In the genomic region with DNA sequence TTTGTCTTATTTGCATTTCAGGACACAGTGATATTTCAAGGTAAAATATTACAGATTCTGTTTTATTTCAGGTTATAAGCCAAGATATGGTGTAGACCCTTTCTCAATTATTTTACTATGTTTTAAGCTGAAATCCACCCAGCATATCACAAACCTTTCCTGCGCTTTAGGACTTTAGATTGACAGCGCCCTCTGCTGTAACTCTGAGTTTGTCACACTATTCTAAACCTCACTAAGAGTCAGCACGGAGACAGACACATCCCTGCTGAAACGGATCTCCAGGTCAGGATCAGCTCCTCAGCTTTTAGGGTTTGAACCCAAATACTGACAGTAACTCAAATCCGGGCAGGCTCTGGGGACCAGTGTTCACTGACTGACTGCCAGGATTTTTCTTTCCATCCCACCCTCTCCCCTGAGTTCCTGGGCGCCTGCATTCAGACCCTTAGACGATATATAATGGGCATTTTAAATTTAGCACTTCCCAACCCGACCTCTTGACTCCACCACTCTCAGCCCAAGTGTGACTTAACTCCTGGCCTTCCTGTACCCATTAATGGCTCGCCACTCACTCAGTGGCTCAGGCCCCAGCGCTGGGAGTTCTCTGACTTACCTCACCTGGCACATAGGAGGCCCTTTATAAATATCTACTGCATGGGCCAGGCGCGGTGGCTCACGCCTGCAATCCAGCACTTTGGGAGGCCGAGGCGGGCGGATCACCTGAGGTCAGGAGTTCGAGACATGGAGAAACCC, we compare ENCODE assay signal across 8 cellular contexts. TPM values are rescaled to one million over a fixed set of nuclear protein-coding genes. Genes with fewer than 3 reads are reported as not detected.
DNase-seq lines count a peak whose midpoint lies in the region; ATAC-seq and TF ChIP-seq lines count a peak whose summit lies in the region.

No MANE protein-coding gene starts in this region.

- H3K9ac ChIP-seq in Loucy (ENCODE audit: low read depth, low read length, poor library complexity, severe bottlenecking), result no peak overlapping the region

- H2AFZ ChIP-seq in Loucy (ENCODE audit: low read length), result no peak overlapping the region

- H3K4me1 ChIP-seq in Loucy (ENCODE audit: insufficient read depth, low read length, poor library complexity, severe bottlenecking) (no peaks in the 10 kb centered on the region), SJCRH30 (no peaks in the 10 kb centered on the region)

- TF ChIP-seq CTCF in Loucy (conservative IDR thresholded peaks at IDR 0.05; ENCODE audit: low read length) (peak; percentile 64), dorsolateral prefrontal cortex (IDR thresholded peaks at IDR 0.05 in 54 of 56, conservative IDR thresholded peaks at IDR 0.05 in 2 of 56; ENCODE audit: low read depth in 1 of 56, partially characterized antibody in 56 of 56) (peak; percentile 31 to 76 (median 61))

- H3K4me3 ChIP-seq in Loucy (ENCODE audit: low read length, poor library complexity, severe bottlenecking) (no peak overlapping the region), SJCRH30 (no peak overlapping the region), dorsolateral prefrontal cortex (no peak overlapping the region)

- no peak overlapping the region for H3K27ac ChIP-seq in SJCRH30
- no peak overlapping the region for H3K27ac ChIP-seq in dorsolateral prefrontal cortex

- H3K9me3 ChIP-seq in Loucy (ENCODE audit: insufficient read depth, low read depth, low read length), result no peaks in the 10 kb centered on the region
- no peaks in the 10 kb centered on the region for H3K9me3 ChIP-seq in SJCRH30 (replicated peaks)

- DNase-seq in DMS114 treated with DMSO at 0.1 percent for 48 hours (lab: John Stamatoyannopoulos, UW; ENCODE audit: unreplicated experiment) (peak; percentile 77), SJCRH30 (peak; percentile 59 to 86), dorsolateral prefrontal cortex (peak in 3 of 10 donors; percentile 13 to 63 (median 57)), midbrain (lab: John Stamatoyannopoulos, UW) (peak; percentile 34), cortex of kidney (lab: John Stamatoyannopoulos, UW) (no peak), GF-D8 (lab: John Stamatoyannopoulos, UW) (no peak)

- H4K20me1 ChIP-seq in Loucy (ENCODE audit: insufficient read depth, low read length, poor library complexity, severe bottlenecking), result no peaks in the 10 kb centered on the region

- H3K36me3 ChIP-seq in Loucy (ENCODE audit: insufficient read depth, low read length) (no peaks in the 10 kb centered on the region), SJCRH30 (no peaks in the 10 kb centered on the region)

- no peaks in the 10 kb centered on the region for H3F3A ChIP-seq in Loucy (ENCODE audit: low read depth)

- H3K9me2 ChIP-seq in Loucy (replicated peaks; ENCODE audit: low read depth, low read length), result no peaks in the 10 kb centered on the region

- peak; percentile 79 for ATAC-seq in GM19468 (IDR thresholded peaks at IDR 0.05; ENCODE audit: extremely low read depth, unreplicated experiment)

- intact Hi-C loops in dorsolateral prefrontal cortex (cut with DNase I), result loop anchor here in 1 of 2 donors (10.0 kb wide), 1 partner anchor 598 kb away; no protein-coding TSS in a partner anchor

- no peaks in the 10 kb centered on the region for H3K79me2 ChIP-seq in Loucy (ENCODE audit: insufficient read depth, low read length)

- no peak overlapping the region for H3K4me2 ChIP-seq in Loucy (ENCODE audit: low read depth, low read length, poor library complexity, severe bottlenecking)

- H3K27me3 ChIP-seq in Loucy (ENCODE audit: insufficient read depth, low read length, poor library complexity, severe bottlenecking) (no peaks in the 10 kb centered on the region), SJCRH30 (no peaks in the 10 kb centered on the region), dorsolateral prefrontal cortex (peaks cover 0 to 27% (median 2%) of the 10 kb centered on the region in 45 donors)

RNA-seq across cellular contexts. Expression of a gene that starts 33.5 kb away (rescaled TPM):
- total RNA-seq in SJCRH30 (2014; rRNA removed; shearing (Covaris generic)), result 6.2 and 6.9 TPM in 2 replicates
- not detected for total RNA-seq in dorsolateral prefrontal cortex

RNA-seq across cellular contexts. Expression of a gene that starts 45.1 kb away (rescaled TPM):
- 3,269 and 3,693 TPM in 2 replicates for total RNA-seq in SJCRH30 (2014; rRNA removed; shearing (Covaris generic))
- 100 to 1,000 TPM; 162 to 384 (median 296) TPM for total RNA-seq in dorsolateral prefrontal cortex

Comparison
In these comparisons a context has a peak if more than half of its experiments do, and no peak if none do; other contexts are left out.
1. DNase-seq: peak in DMS114 treated with DMSO at 0.1 percent for 48 hours (single experiment), SJCRH30 (2 of 2) and midbrain (single experiment); none in cortex of kidney (single experiment) and GF-D8 (single experiment).